Comparison of ENCODE assay signal across 1 cellular context in the genomic region with DNA sequence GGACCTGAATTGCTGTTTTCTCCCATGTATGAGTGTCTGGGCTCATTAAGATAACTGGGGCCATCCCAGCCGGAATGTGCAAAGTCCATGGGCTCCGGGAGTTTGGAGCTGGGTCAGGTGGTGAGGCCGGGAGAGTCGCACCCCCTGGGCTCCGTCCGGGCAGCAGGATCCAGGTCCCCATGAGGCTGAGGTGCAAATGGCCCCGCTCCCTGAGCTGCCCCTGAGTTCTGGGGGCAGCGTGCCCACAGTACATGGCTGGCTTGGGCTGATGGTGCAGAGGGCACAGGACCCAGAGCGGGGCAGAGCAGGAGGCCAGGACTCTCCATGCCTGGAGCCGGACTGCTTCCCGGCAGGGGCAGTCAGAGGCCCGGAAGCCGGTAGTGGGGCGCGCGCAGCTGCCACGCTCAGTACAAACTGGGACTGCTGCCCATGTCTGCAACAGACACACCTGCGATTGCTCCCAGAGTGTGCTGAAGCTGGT.
TF ChIP-seq lines count a peak whose summit lies in the region.

No MANE protein-coding gene starts in this region.

TF ChIP-seq in SK-N-SH, 30 proteins besides CTCF, POLR2A, EP300 and RAD21:
- TF ChIP-seq ZBTB33 (IDR thresholded peaks at IDR 0.05; ENCODE audit: borderline replicate concordance, low read depth), result no peak
- no peak for TF ChIP-seq FOSL2 (IDR thresholded peaks at IDR 0.05; ENCODE audit: borderline replicate concordance, low read depth)
- no peak for TF ChIP-seq MXI1 (IDR thresholded peaks at IDR 0.05; ENCODE audit: low read depth, low read length)
- TF ChIP-seq NRF1 (IDR thresholded peaks at IDR 0.05; ENCODE audit: low read depth, low read length), result no peak
- TF ChIP-seq ELF1 (IDR thresholded peaks at IDR 0.05), result no peak
- TF ChIP-seq NFIC (IDR thresholded peaks at IDR 0.05; ENCODE audit: borderline replicate concordance), result no peak
- TF ChIP-seq GATA2 (CRISPR knock-in tag; IDR thresholded peaks at IDR 0.05), result no peak
- TF ChIP-seq, protein P1, sequence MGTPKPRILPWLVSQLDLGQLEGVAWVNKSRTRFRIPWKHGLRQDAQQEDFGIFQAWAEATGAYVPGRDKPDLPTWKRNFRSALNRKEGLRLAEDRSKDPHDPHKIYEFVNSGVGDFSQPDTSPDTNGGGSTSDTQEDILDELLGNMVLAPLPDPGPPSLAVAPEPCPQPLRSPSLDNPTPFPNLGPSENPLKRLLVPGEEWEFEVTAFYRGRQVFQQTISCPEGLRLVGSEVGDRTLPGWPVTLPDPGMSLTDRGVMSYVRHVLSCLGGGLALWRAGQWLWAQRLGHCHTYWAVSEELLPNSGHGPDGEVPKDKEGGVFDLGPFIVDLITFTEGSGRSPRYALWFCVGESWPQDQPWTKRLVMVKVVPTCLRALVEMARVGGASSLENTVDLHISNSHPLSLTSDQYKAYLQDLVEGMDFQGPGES (IDR thresholded peaks at IDR 0.05; ENCODE audit: low read depth, low read length), result no peak
- TF ChIP-seq CHD2 (IDR thresholded peaks at IDR 0.05; ENCODE audit: low read length, partially characterized antibody), result no peak
TF ChIP-seq in SK-N-SH: peak in this region for 0.
